In genomic region chr10:60800918-60801317, GRCh38 we compare ENCODE assay signal across 29 cellular contexts. TPM values are rescaled to one million over a fixed set of nuclear protein-coding genes. Genes with fewer than 3 reads are reported as not detected.
"Had no signal": no experiment of that assay in that cellular context is flagged by ENCODE, and none has a peak within 500 bp of the region (broad histone marks: within the 10 kb centered on the region; RNA-seq: fewer than 3 reads in every experiment).

No MANE protein-coding gene starts in this region.

- H3K4me1 ChIP-seq: ascending aorta, colonic mucosa, psoas muscle had no signal

- H3K4me3 Mint-ChIP-seq: activated B cell treated with CpG ODN at 0.5 μM for 24 hours; activated CD8-positive, alpha-beta memory T cell treated with anti-CD3 and anti-CD28 coated beads, Interleukin-2, amount 10 ng/mL, durations not matched to agents 7 days and 5 days; activated CD8-positive, alpha-beta T cell treated with anti-CD3 and anti-CD28 coated beads, Interleukin-2, amount 10 ng/mL, durations not matched to agents 7 days and 5 days; activated naive CD8-positive, alpha-beta T cell treated with anti-CD3 and anti-CD28 coated beads, Interleukin-2, amount 10 ng/mL, durations not matched to agents 7 days and 5 days; brain; nephron progenitor cell; stimulated activated naive B cell treated with anti-CD40 and anti-IgM and Interleukin-4, amounts not matched to agents 10 μg/mL and 1 μg/mL and 100 μg/mL, for 72 hours had no signal

- H3K27me3 Mint-ChIP-seq: activated B cell treated with CpG ODN at 0.5 μM for 24 hours; activated CD8-positive, alpha-beta memory T cell treated with anti-CD3 and anti-CD28 coated beads, Interleukin-2, amount 10 ng/mL, durations not matched to agents 7 days and 5 days; activated naive CD8-positive, alpha-beta T cell treated with anti-CD3 and anti-CD28 coated beads, Interleukin-2, amount 10 ng/mL, durations not matched to agents 7 days and 5 days; brain; stimulated activated naive B cell treated with anti-CD40 and anti-IgM and Interleukin-4, amounts not matched to agents 10 μg/mL and 1 μg/mL and 100 μg/mL, for 72 hours had no signal

- H3K27me3 ChIP-seq: ascending aorta, cardiac muscle cell, colonic mucosa, gastrocnemius medialis, ovary, stomach, thyroid gland, upper lobe of left lung had no signal

- H3K27ac ChIP-seq: ascending aorta, cardiac muscle cell, colonic mucosa, gastrocnemius medialis, ovary, psoas muscle, stomach, upper lobe of left lung had no signal

- ATAC-seq: activated CD8-positive, alpha-beta memory T cell treated with anti-CD3 and anti-CD28 coated beads, Interleukin-2, amount 10 ng/mL, durations not matched to agents 7 days and 5 days; activated CD8-positive, alpha-beta T cell treated with anti-CD3 and anti-CD28 coated beads, Interleukin-2, amount 10 ng/mL, durations not matched to agents 7 days and 5 days; gastrocnemius medialis; left cardiac atrium; psoas muscle; stimulated activated naive B cell treated with anti-CD40 and anti-IgM and Interleukin-4, amounts not matched to agents 10 μg/mL and 1 μg/mL and 100 μg/mL, for 72 hours had no signal

- DNase-seq: activated B cell treated with CpG ODN at 0.5 μM for 24 hours; activated CD8-positive, alpha-beta memory T cell treated with anti-CD3 and anti-CD28 coated beads, Interleukin-2, amount 10 ng/mL, durations not matched to agents 7 days and 5 days; activated CD8-positive, alpha-beta T cell treated with anti-CD3 and anti-CD28 coated beads, Interleukin-2, amount 10 ng/mL, durations not matched to agents 7 days and 5 days; activated effector memory CD4-positive, alpha-beta T cell treated with Interleukin-2 at 50 U/mL for 16 hours; activated naive CD4-positive, alpha-beta T cell treated with Interleukin-2 at 50 U/mL for 16 hours; activated naive CD8-positive, alpha-beta T cell treated with anti-CD3 and anti-CD28 coated beads, Interleukin-2, amount 10 ng/mL, durations not matched to agents 7 days and 5 days; activated T-cell treated with anti-CD3 and anti-CD28 coated beads for 4 hours; cerebellar nuclear complex; colonic mucosa; effector CD8-positive, alpha-beta T cell; erythroblast; gastrocnemius medialis; glutamatergic neuron; hippocampal formation; left cardiac atrium; mammary epithelial cell; nephron progenitor cell; ovary; psoas muscle; stimulated activated CD4-positive, alpha-beta T cell treated with anti-CD3 and anti-CD28 coated beads, Interleukin-15, amount 100 ng/mL, for 24 hours; stimulated activated CD4-positive, alpha-beta T cell treated with anti-CD3 and anti-CD28 coated beads, Interleukin-2, amount 100 ng/mL, for 24 hours; stimulated activated naive B cell treated with anti-CD40 and anti-IgM and Interleukin-4, amounts not matched to agents 10 μg/mL and 1 μg/mL and 100 μg/mL, for 72 hours; stomach; thyroid gland; upper lobe of left lung had no signal

- H3K27ac Mint-ChIP-seq: activated B cell treated with CpG ODN at 0.5 μM for 24 hours; activated CD8-positive, alpha-beta memory T cell treated with anti-CD3 and anti-CD28 coated beads, Interleukin-2, amount 10 ng/mL, durations not matched to agents 7 days and 5 days; activated CD8-positive, alpha-beta T cell treated with anti-CD3 and anti-CD28 coated beads, Interleukin-2, amount 10 ng/mL, durations not matched to agents 7 days and 5 days; activated naive CD8-positive, alpha-beta T cell treated with anti-CD3 and anti-CD28 coated beads, Interleukin-2, amount 10 ng/mL, durations not matched to agents 7 days and 5 days; nephron progenitor cell; stimulated activated naive B cell treated with anti-CD40 and anti-IgM and Interleukin-4, amounts not matched to agents 10 μg/mL and 1 μg/mL and 100 μg/mL, for 72 hours had no signal

- H3K9me3 ChIP-seq: ascending aorta, colonic mucosa, gastrocnemius medialis, ovary, psoas muscle, stomach, thyroid gland, upper lobe of left lung had no signal

- H3K4me1 Mint-ChIP-seq: activated B cell treated with CpG ODN at 0.5 μM for 24 hours; activated CD8-positive, alpha-beta memory T cell treated with anti-CD3 and anti-CD28 coated beads, Interleukin-2, amount 10 ng/mL, durations not matched to agents 7 days and 5 days; stimulated activated naive B cell treated with anti-CD40 and anti-IgM and Interleukin-4, amounts not matched to agents 10 μg/mL and 1 μg/mL and 100 μg/mL, for 72 hours had no signal

- H3K36me3 ChIP-seq: ascending aorta, cardiac muscle cell, colonic mucosa, gastrocnemius medialis, ovary, stomach, thyroid gland, upper lobe of left lung had no signal

- H3K9me3 Mint-ChIP-seq: activated B cell treated with CpG ODN at 0.5 μM for 24 hours; activated naive CD8-positive, alpha-beta T cell treated with anti-CD3 and anti-CD28 coated beads, Interleukin-2, amount 10 ng/mL, durations not matched to agents 7 days and 5 days; brain; nephron progenitor cell; stimulated activated naive B cell treated with anti-CD40 and anti-IgM and Interleukin-4, amounts not matched to agents 10 μg/mL and 1 μg/mL and 100 μg/mL, for 72 hours had no signal

- FAIRE-seq: keratinocyte had no signal

- H3K4me3 ChIP-seq: ascending aorta, cardiac muscle cell, colonic mucosa, gastrocnemius medialis, ovary, psoas muscle, stomach, thyroid gland, upper lobe of left lung had no signal

- H3K36me3 Mint-ChIP-seq: brain had no signal

RNA-seq across cellular contexts. Expression of gene CDK1, which starts 22.6 kb away (rescaled TPM):
- total RNA-seq: ascending aorta had no signal
